Comparison of ENCODE assay signal across 30 cellular contexts in the genomic region with DNA sequence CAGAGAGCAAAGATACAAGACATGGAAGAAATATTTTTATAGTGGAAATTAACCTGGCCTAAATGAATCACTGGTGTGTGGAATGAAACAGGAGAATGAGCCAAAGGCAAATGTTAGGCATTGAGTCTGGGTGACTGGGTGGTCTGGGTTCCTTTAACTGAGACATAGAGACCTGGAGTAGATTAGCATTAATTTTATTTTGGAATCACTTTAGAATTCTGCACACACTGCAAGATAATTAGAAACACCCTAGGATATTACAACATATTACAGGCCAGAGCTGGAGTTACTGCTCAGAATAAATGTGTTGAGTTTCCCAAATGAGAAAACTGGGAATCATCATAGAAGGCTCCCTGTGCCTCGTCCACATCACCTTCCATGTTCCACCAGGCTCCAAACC.
"Had no signal": no experiment of that assay in that cellular context is flagged by ENCODE, and none has a peak within 500 bp of the region (broad histone marks: within the 10 kb centered on the region; RNA-seq: fewer than 3 reads in every experiment).

No MANE protein-coding gene starts in this region.

- H3K4me3 Mint-ChIP-seq: activated CD4-positive, alpha-beta memory T cell treated with anti-CD3 and anti-CD28 coated beads, Interleukin-2, amount 10 ng/mL, durations not matched to agents 7 days and 5 days; activated CD4-positive, alpha-beta T cell treated with anti-CD3 and anti-CD28 coated beads, Interleukin-2, amount 10 ng/mL, durations not matched to agents 7 days and 5 days; activated T-cell treated with anti-CD3 and anti-CD28 coated beads, Interleukin-2, amount 50 U/mL, for 24 hours; activated T-helper 17 cell treated with anti-CD3 and anti-CD28 coated beads, Interleukin-2, amount 50 U/mL, for 72 hours; memory B cell; naive thymus-derived CD4-positive, alpha-beta T cell; neural crest cell; stimulated activated naive B cell treated with anti-CD40 and anti-IgM and Interleukin-4, amounts not matched to agents 10 μg/mL and 1 μg/mL and 100 μg/mL, for 72 hours had no signal

- ATAC-seq: activated T-helper 17 cell treated with anti-CD3 and anti-CD28 coated beads, Interleukin-2, amount 50 U/mL, for 72 hours; heart right ventricle; naive thymus-derived CD4-positive, alpha-beta T cell; pancreas; psoas muscle; stimulated activated naive B cell treated with anti-CD40 and anti-IgM and Interleukin-4, amounts not matched to agents 10 μg/mL and 1 μg/mL and 100 μg/mL, for 72 hours had no signal

- H3K27ac Mint-ChIP-seq: activated CD4-positive, alpha-beta memory T cell treated with anti-CD3 and anti-CD28 coated beads, Interleukin-2, amount 10 ng/mL, durations not matched to agents 7 days and 5 days; activated CD4-positive, alpha-beta T cell treated with anti-CD3 and anti-CD28 coated beads, Interleukin-2, amount 10 ng/mL, durations not matched to agents 7 days and 5 days; activated T-cell treated with anti-CD3 and anti-CD28 coated beads, Interleukin-2, amount 50 U/mL, for 24 hours; activated T-helper 17 cell treated with anti-CD3 and anti-CD28 coated beads, Interleukin-2, amount 50 U/mL, for 72 hours; memory B cell; stimulated activated naive B cell treated with anti-CD40 and anti-IgM and Interleukin-4, amounts not matched to agents 10 μg/mL and 1 μg/mL and 100 μg/mL, for 72 hours had no signal

- H3K27ac ChIP-seq: breast epithelium, heart right ventricle, pancreas, psoas muscle, sigmoid colon, suprapubic skin, tibial artery had no signal

- H3K9me3 Mint-ChIP-seq: activated CD4-positive, alpha-beta memory T cell treated with anti-CD3 and anti-CD28 coated beads, Interleukin-2, amount 10 ng/mL, durations not matched to agents 7 days and 5 days; activated CD4-positive, alpha-beta T cell treated with anti-CD3 and anti-CD28 coated beads, Interleukin-2, amount 10 ng/mL, durations not matched to agents 7 days and 5 days; activated T-cell treated with anti-CD3 and anti-CD28 coated beads, Interleukin-2, amount 50 U/mL, for 24 hours; activated T-helper 17 cell treated with anti-CD3 and anti-CD28 coated beads, Interleukin-2, amount 50 U/mL, for 72 hours; memory B cell; neural crest cell; stimulated activated naive B cell treated with anti-CD40 and anti-IgM and Interleukin-4, amounts not matched to agents 10 μg/mL and 1 μg/mL and 100 μg/mL, for 72 hours had no signal

- DNase-seq: activated CD4-positive, alpha-beta memory T cell treated with anti-CD3 and anti-CD28 coated beads, Interleukin-2, amount 10 ng/mL, durations not matched to agents 7 days and 5 days; activated CD4-positive, alpha-beta T cell treated with anti-CD3 and anti-CD28 coated beads, Interleukin-2, amount 10 ng/mL, durations not matched to agents 7 days and 5 days; activated CD4-positive, CD25-positive, alpha-beta regulatory T cell treated with anti-CD3 and anti-CD28 coated beads, Interleukin-2, amount 50 U/mL, for 72 hours; activated CD8-positive, alpha-beta memory T cell treated with anti-CD3 and anti-CD28 coated beads, Interleukin-2, amount 50 U/mL, for 48 hours; activated gamma-delta T cell treated with Interleukin-2 at 50 U/mL for 16 hours; activated naive CD4-positive, alpha-beta T cell treated with anti-CD3 and anti-CD28 coated beads, Interleukin-2, amount 50 U/mL, for 16 hours; activated T-cell treated with anti-CD3 and anti-CD28 coated beads, Interleukin-2, amount 50 U/mL, for 24 hours; amygdala; dermis blood vessel endothelial cell; effector CD4-positive, alpha-beta T cell; foreskin melanocyte; heart right ventricle; midbrain; naive thymus-derived CD4-positive, alpha-beta T cell; nucleus accumbens; pancreas; psoas muscle; sigmoid colon; small intestine; stimulated activated CD4-positive, alpha-beta T cell treated with anti-CD3 and anti-CD28 coated beads, Interleukin-4, amount 100 ng/mL, for 24 hours; stimulated activated CD8-positive, alpha-beta memory T cell treated with anti-CD3 and anti-CD28 coated beads, Interleukin-4, amount 100 ng/mL, for 48 hours; stimulated activated naive B cell treated with anti-CD40 and anti-IgM and Interleukin-4, amounts not matched to agents 10 μg/mL and 1 μg/mL and 100 μg/mL, for 72 hours; T-helper 2 cell; tibial artery had no signal

- H3K4me1 ChIP-seq: breast epithelium, heart right ventricle, pancreas, psoas muscle, sigmoid colon, suprapubic skin, tibial artery had no signal

- H3K27me3 Mint-ChIP-seq: activated CD4-positive, alpha-beta memory T cell treated with anti-CD3 and anti-CD28 coated beads, Interleukin-2, amount 10 ng/mL, durations not matched to agents 7 days and 5 days; activated CD4-positive, alpha-beta T cell treated with anti-CD3 and anti-CD28 coated beads, Interleukin-2, amount 10 ng/mL, durations not matched to agents 7 days and 5 days; activated T-cell treated with anti-CD3 and anti-CD28 coated beads, Interleukin-2, amount 50 U/mL, for 24 hours; activated T-helper 17 cell treated with anti-CD3 and anti-CD28 coated beads, Interleukin-2, amount 50 U/mL, for 72 hours; memory B cell; stimulated activated naive B cell treated with anti-CD40 and anti-IgM and Interleukin-4, amounts not matched to agents 10 μg/mL and 1 μg/mL and 100 μg/mL, for 72 hours had no signal

- H3K9me3 ChIP-seq: breast epithelium, heart right ventricle, pancreas, psoas muscle, sigmoid colon, suprapubic skin, tibial artery had no signal

- H3K4me1 Mint-ChIP-seq: activated CD4-positive, alpha-beta T cell treated with anti-CD3 and anti-CD28 coated beads, Interleukin-2, amount 10 ng/mL, durations not matched to agents 7 days and 5 days; activated T-helper 17 cell treated with anti-CD3 and anti-CD28 coated beads, Interleukin-2, amount 50 U/mL, for 72 hours; neural crest cell; stimulated activated naive B cell treated with anti-CD40 and anti-IgM and Interleukin-4, amounts not matched to agents 10 μg/mL and 1 μg/mL and 100 μg/mL, for 72 hours had no signal

- FAIRE-seq: colon, pancreas, small intestine had no signal

- H3K36me3 ChIP-seq: breast epithelium, heart right ventricle, pancreas, sigmoid colon, suprapubic skin, tibial artery had no signal

- H3K4me3 ChIP-seq: breast epithelium, heart right ventricle, pancreas, psoas muscle, sigmoid colon, suprapubic skin, tibial artery had no signal

- H3K36me3 Mint-ChIP-seq: memory B cell; stimulated activated naive B cell treated with anti-CD40 and anti-IgM and Interleukin-4, amounts not matched to agents 10 μg/mL and 1 μg/mL and 100 μg/mL, for 72 hours had no signal

- H3K27me3 ChIP-seq: breast epithelium, heart right ventricle, pancreas, sigmoid colon, suprapubic skin, tibial artery had no signal
